34 cellular contexts compared by ENCODE assay signal in genomic region chr16:11485676-11486075, GRCh38.
"Had no signal": no experiment of that assay in that cellular context is flagged by ENCODE, and none has a peak within 500 bp of the region (broad histone marks: within the 10 kb centered on the region; RNA-seq: fewer than 3 reads in every experiment).

No MANE protein-coding gene starts in this region.

- H3K36me3 ChIP-seq: MG63 had no signal

- H3K4me2 ChIP-seq: KMS-11 had no signal

- H3K27me3 ChIP-seq: MG63 had no signal

- H3K27ac ChIP-seq: KMS-11 had no signal

- H3K9ac ChIP-seq: KMS-11 had no signal

- H3K4me3 ChIP-seq: MG63 had no signal

- DNase-seq: Karpas-422, Kasumi-1, KG1, MG63, MM.1S, MV-4-11, NCI-H1048, NCI-H1092, NCI-H1092 treated with DMSO at 0.1 percent for 48 hours, NCI-H1105, NCI-H1105 treated with DMSO at 0.1 percent for 48 hours, NCI-H1417, NCI-H1417 treated with DMSO at 0.1 percent for 48 hours, NCI-H1436, NCI-H1436 treated with DMSO at 0.1 percent for 48 hours, NCI-H146, NCI-H1694, NCI-H1694 treated with DMSO at 0.1 percent for 48 hours, NCI-H187, NCI-H187 treated with DMSO at 0.1 percent for 48 hours, NCI-H1930, NCI-H2029, NCI-H2029 treated with DMSO at 0.1 percent for 48 hours, NCI-H2081, NCI-H2081 treated with DMSO at 0.1 percent for 48 hours, NCI-H2107, NCI-H2171, NCI-H2171 treated with DMSO at 0.1 percent for 48 hours, NCI-H2227 treated with DMSO at 0.1 percent for 48 hours, NCI-H226, NCI-H345, NCI-H446, NCI-H446 treated with DMSO at 0.1 percent for 48 hours had no signal
